ENCODE assay signal across 1 cellular context in genomic region chr11:22670803-22671202, GRCh38.
TF ChIP-seq lines count a peak whose summit lies in the region.

No MANE protein-coding gene starts in this region.

TF ChIP-seq in H1, 55 proteins besides CTCF, POLR2A, EP300 and RAD21:
- TF ChIP-seq TAF7 (optimal IDR thresholded peaks at IDR 0.05; ENCODE audit: borderline replicate concordance, low read depth, low read length) (no peak), RXRA (IDR thresholded peaks at IDR 0.05; ENCODE audit: insufficient read depth, low read depth, low read length) (no peak), CHD2 (IDR thresholded peaks at IDR 0.05; ENCODE audit: low read length) (no peak), CREB1 (IDR thresholded peaks at IDR 0.05) (no peak), SP2 (IDR thresholded peaks at IDR 0.05; ENCODE audit: low read length) (no peak), BACH1 (IDR thresholded peaks at IDR 0.05; ENCODE audit: low read length) (no peak), TEAD4 (IDR thresholded peaks at IDR 0.05; ENCODE audit: low read depth, low read length) (no peak), BRCA1 (IDR thresholded peaks at IDR 0.05; ENCODE audit: low read depth, low read length) (no peak), POLR2AphosphoS5 (IDR thresholded peaks at IDR 0.05; ENCODE audit: low read depth, low read length) (no peak), CBX8 (IDR thresholded peaks at IDR 0.05; ENCODE audit: borderline replicate concordance, low read depth, low read length) (no peak), SP1 (IDR thresholded peaks at IDR 0.05; ENCODE audit: low read depth, low read length) (no peak), RBBP5 (IDR thresholded peaks at IDR 0.05; ENCODE audit: borderline replicate concordance, low read depth, low read length) (no peak), KDM5A (IDR thresholded peaks at IDR 0.05; ENCODE audit: low read length) (no peak), MAFK (IDR thresholded peaks at IDR 0.05; ENCODE audit: low read depth, low read length) (no peak), ZNF274 (IDR thresholded peaks at IDR 0.05; ENCODE audit: borderline replicate concordance, extremely low read depth, low read length) (no peak)
